In genomic region chr17:2683912-2684311, GRCh38 we compare ENCODE assay signal across 1 cellular context.
TF ChIP-seq lines count a peak whose summit lies in the region.

No MANE protein-coding gene starts in this region.

TF ChIP-seq in endothelial cell of umbilical vein, 7 proteins besides CTCF, POLR2A, EP300 and RAD21 (continued from another document):
- TF ChIP-seq MYC (IDR thresholded peaks at IDR 0.05; ENCODE audit: low read depth, low read length): no peak
- no peak for TF ChIP-seq FOS (IDR thresholded peaks at IDR 0.05; ENCODE audit: borderline replicate concordance, insufficient read depth, low read length)
- TF ChIP-seq GATA2 (IDR thresholded peaks at IDR 0.05; ENCODE audit: insufficient read depth, insufficient read length, low read depth, low read length): no peak
- TF ChIP-seq, protein P1, sequence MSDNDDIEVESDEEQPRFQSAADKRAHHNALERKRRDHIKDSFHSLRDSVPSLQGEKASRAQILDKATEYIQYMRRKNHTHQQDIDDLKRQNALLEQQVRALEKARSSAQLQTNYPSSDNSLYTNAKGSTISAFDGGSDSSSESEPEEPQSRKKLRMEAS (IDR thresholded peaks at IDR 0.05; ENCODE audit: insufficient read depth, insufficient read length): no peak
